Comparison of ENCODE assay signal across 1 cellular context in the genomic region with DNA sequence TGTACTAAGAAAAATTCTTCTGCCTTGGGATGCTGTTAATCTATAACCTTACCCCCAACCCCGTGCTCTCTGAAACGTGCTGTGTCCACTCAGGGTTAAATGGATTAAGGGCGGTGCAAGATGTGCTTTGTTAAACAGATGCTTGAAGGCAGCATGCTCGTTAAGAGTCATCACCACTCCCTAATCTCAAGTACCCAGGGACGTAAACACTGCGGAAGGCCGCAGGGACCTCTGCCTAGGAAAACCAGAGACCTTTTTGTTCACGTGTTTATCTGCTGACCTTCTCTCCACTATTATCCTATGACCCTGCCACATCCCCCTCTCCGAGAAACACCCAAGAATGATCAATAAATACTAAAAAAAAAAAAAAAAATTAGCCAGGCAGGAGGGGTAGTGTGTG. TPM values are rescaled to one million over a fixed set of nuclear protein-coding genes. Genes with fewer than 3 reads are reported as not detected.
"Had no signal": no experiment of that assay in that cellular context is flagged by ENCODE, and none has a peak within 500 bp of the region (broad histone marks: within the 10 kb centered on the region; RNA-seq: fewer than 3 reads in every experiment).

No MANE protein-coding gene starts in this region.

RNA-seq across cellular contexts. Expression of a gene that starts 31.4 kb away (rescaled TPM):
- total RNA-seq: ascending aorta had no signal
